ENCODE assay signal across 8 cellular contexts in genomic region chr6:22024973-22025467, GRCh38.
DNase-seq lines count a peak whose midpoint lies in the region; ATAC-seq and TF ChIP-seq lines count a peak whose summit lies in the region.

No MANE protein-coding gene starts in this region.

- intact Hi-C loops in left ventricle myocardium inferior (cut with micrococcal nuclease): no loop called here
- intact Hi-C loops in left cardiac atrium (cut with DNase I): no loop called here
- intact Hi-C loops in uterus (cut with DNase I; ENCODE audit: low total_unique reads): no loop called here
- intact Hi-C loops in gastrocnemius medialis (cut with DNase I; ENCODE audit: low total_unique reads): no loop called here

- H3K36me3 ChIP-seq in left ventricle myocardium inferior (no peaks in the 10 kb centered on the region), uterus (no peaks in the 10 kb centered on the region), suprapubic skin (no peaks in the 10 kb centered on the region), gastrocnemius medialis (no peaks in the 10 kb centered on the region)

- 91% methylated on average over 4 of the region's 4 CpGs for WGBS in suprapubic skin

- H3K9me3 ChIP-seq in left ventricle myocardium inferior (replicated peaks): peaks cover 12% of the 10 kb centered on the region
- no peaks in the 10 kb centered on the region for H3K9me3 ChIP-seq in uterus
- H3K9me3 ChIP-seq in suprapubic skin: peaks cover 3% of the 10 kb centered on the region
- H3K9me3 ChIP-seq in gastrocnemius medialis: peaks cover 0 to 4% (median 0%) of the 10 kb centered on the region in 3 donors

- H3K27me3 ChIP-seq in left ventricle myocardium inferior (ENCODE audit: low read depth) (no peaks in the 10 kb centered on the region), uterus (no peaks in the 10 kb centered on the region), suprapubic skin (no peaks in the 10 kb centered on the region), gastrocnemius medialis (no peaks in the 10 kb centered on the region)

- H3K4me1 ChIP-seq in left ventricle myocardium inferior (peaks cover 37% of the 10 kb centered on the region), uterus (peaks cover under 1 to 11% of the 10 kb centered on the region in 2 donors), suprapubic skin (peaks cover 13% of the 10 kb centered on the region), gastrocnemius medialis (peaks cover 0 to 15% of the 10 kb centered on the region in 2 donors)

- ATAC-seq in left cardiac atrium: no peak
- ATAC-seq in HG03342 (IDR thresholded peaks at IDR 0.05; ENCODE audit: unreplicated experiment): peak; percentile 16
- no peak for ATAC-seq in gastrocnemius medialis

- no peak for TF ChIP-seq CTCF in left ventricle myocardium inferior (IDR thresholded peaks at IDR 0.05; ENCODE audit: borderline replicate concordance)
- TF ChIP-seq CTCF in choroid plexus epithelial cell (conservative IDR thresholded peaks at IDR 0.05; ENCODE audit: low read depth, low read length): peak; percentile 5
- no peak for TF ChIP-seq CTCF in uterus (IDR thresholded peaks at IDR 0.05)
- no peak for TF ChIP-seq CTCF in suprapubic skin (IDR thresholded peaks at IDR 0.05)
- TF ChIP-seq CTCF in gastrocnemius medialis (IDR thresholded peaks at IDR 0.05 in 4 of 5, conservative IDR thresholded peaks at IDR 0.05 in 1 of 5): no peak

- in situ Hi-C loops in gastrocnemius medialis (cut with MboI; ENCODE audit: low sequenced_read_pairs in 4 of 4): no loop called here

- DNase-seq in left ventricle myocardium inferior (no peak), left cardiac atrium (no peak), choroid plexus epithelial cell (ENCODE audit: low read depth) (no peak), uterus (no peak), cerebellar cortex (ENCODE audit: low spot score) (no peak), suprapubic skin (ENCODE audit: low spot score in 2 of 2) (no peak), gastrocnemius medialis (no peak)

- TF ChIP-seq POLR2A in uterus (IDR thresholded peaks at IDR 0.05): no peak
- TF ChIP-seq POLR2A in suprapubic skin (IDR thresholded peaks at IDR 0.05): no peak
- no peak for TF ChIP-seq POLR2A in gastrocnemius medialis (IDR thresholded peaks at IDR 0.05)

- no peak for TF ChIP-seq EP300 in suprapubic skin (IDR thresholded peaks at IDR 0.05)

- H3K4me3 ChIP-seq in left ventricle myocardium inferior (no peak overlapping the region), choroid plexus epithelial cell (ENCODE audit: low read depth, low read length) (no peak overlapping the region), uterus (no peak overlapping the region), suprapubic skin (no peak overlapping the region), gastrocnemius medialis (no peak overlapping the region)

- H3K27ac ChIP-seq in left ventricle myocardium inferior (replicated peaks) (peak overlapping the region; percentile 57), uterus (peak overlapping the region; percentile 68 to 76), suprapubic skin (no peak overlapping the region), gastrocnemius medialis (no peak overlapping the region)

Comparison
In these comparisons a context has a peak if more than half of its experiments do, and no peak if none do; other contexts are left out.
1. H3K27ac ChIP-seq: peak in left ventricle myocardium inferior (single experiment) and uterus (2 of 2); none in suprapubic skin (single experiment) and gastrocnemius medialis (0 of 4).